In genomic region chr3:149480326-149481017, GRCh38 we compare ENCODE assay signal across 9 cellular contexts. TPM values are rescaled to one million over a fixed set of nuclear protein-coding genes. Genes with fewer than 3 reads are reported as not detected.
A peak's percentile ranks its signal among the peaks of the same experiment; 100 is the strongest.
DNase-seq lines count a peak whose midpoint lies in the region.
"Had no signal": no experiment of that assay in that cellular context is flagged by ENCODE, and none has a peak within 500 bp of the region (broad histone marks: within the 10 kb centered on the region; RNA-seq: fewer than 3 reads in every experiment).

No MANE protein-coding gene starts in this region.

- DNase-seq in SIG-M5 treated with dmso at 0.1 percent for 504 hours (lab: John Stamatoyannopoulos, UW; ENCODE audit: unreplicated experiment) (peak; percentile 68), SIG-M5 (lab: John Stamatoyannopoulos, UW) (no peak), GOT3 (lab: John Stamatoyannopoulos, UW) (peak; percentile 53), RPMI7951 (ENCODE audit: low read depth) (peak; percentile 87), T47D (ENCODE audit: low read depth in 1 of 2, low spot score in 1 of 2) (peak; percentile 38 to 89), islet precursor cell (peak; percentile 94)
- DNase-seq in Jurkat, Clone E6-1 (ENCODE audit: low read depth, low spot score) = peak; percentile 19
- peak; percentile 54 for DNase-seq in stimulated activated CD4-positive, alpha-beta T cell treated with anti-CD3 and anti-CD28 coated beads, Interleukin-15, amount 100 ng/mL, for 24 hours

- no peak overlapping the region for H3K4me3 ChIP-seq in Jurkat, Clone E6-1 (ENCODE audit: low read length)

- in situ Hi-C loops in T47D (cut with HindIII; ENCODE audit: low pct_unique_long_range_greater_than_20kb, low sequenced_read_pairs) = no loop called here

RNA-seq across cellular contexts. Expression of gene TM4SF4, which starts 6.0 kb away (rescaled TPM):
- not detected for polyA plus RNA-seq in Jurkat, Clone E6-1 (2012; ENCODE audit: insufficient read depth, insufficient read length)
- total RNA-seq in RPMI7951 (2014; rRNA removed; shearing (Covaris generic)) = not detected in 2 replicates
- total RNA-seq: CD4-positive, alpha-beta T cell had no signal
